ENCODE assay signal across 15 cellular contexts in the genomic region with DNA sequence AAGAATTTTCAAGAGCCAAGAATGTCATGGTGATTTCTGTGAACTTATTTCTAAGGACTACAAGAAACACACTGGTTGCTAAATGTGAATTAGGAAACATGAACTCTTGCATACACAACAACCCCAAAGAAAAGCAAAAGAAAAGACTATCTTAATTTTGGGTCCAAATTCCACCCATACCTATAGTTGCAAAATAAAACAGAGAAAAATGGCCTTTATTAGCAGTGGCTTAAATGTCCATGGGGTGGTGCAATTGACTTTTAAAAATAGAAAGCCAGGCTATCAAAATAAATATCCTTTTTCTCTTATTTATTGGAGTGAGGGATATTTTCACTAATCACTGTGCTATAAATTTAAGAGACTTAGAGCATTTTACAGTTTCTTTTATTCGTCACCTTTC.
DNase-seq lines count a peak whose midpoint lies in the region; TF ChIP-seq lines count a peak whose summit lies in the region.
"Had no signal": no experiment of that assay in that cellular context is flagged by ENCODE, and none has a peak within 500 bp of the region (broad histone marks: within the 10 kb centered on the region; RNA-seq: fewer than 3 reads in every experiment).

No MANE protein-coding gene starts in this region.

- peaks cover 99% of the 10 kb centered on the region for H3K4me1 Mint-ChIP-seq in HFFc6 (ENCODE audit: low read depth)
- H3K4me1 Mint-ChIP-seq: CD8-positive, alpha-beta memory T cell had no signal

- 93% methylated on average over 1 of the region's 1 CpG for WGBS in esophagus muscularis mucosa

- H3K36me3 ChIP-seq in BE2C: no peaks in the 10 kb centered on the region
- H3K36me3 ChIP-seq in brain microvascular endothelial cell (replicated peaks): no peaks in the 10 kb centered on the region
- no peaks in the 10 kb centered on the region for H3K36me3 ChIP-seq in iPS-18a (ENCODE audit: control insufficient read depth, low read depth, low read length)
- no peaks in the 10 kb centered on the region for H3K36me3 ChIP-seq in esophagus muscularis mucosa
- H3K36me3 ChIP-seq: neutrophil had no signal

- no peak for TF ChIP-seq EP300 in esophagus muscularis mucosa (IDR thresholded peaks at IDR 0.05)

- peak; percentile 36 for TF ChIP-seq CTCF in BE2C (IDR thresholded peaks at IDR 0.05; ENCODE audit: low read depth, low read length)
- TF ChIP-seq CTCF in HFFc6 (IDR thresholded peaks at IDR 0.05): peak; percentile 77
- TF ChIP-seq CTCF in brain microvascular endothelial cell (IDR thresholded peaks at IDR 0.05; ENCODE audit: low read depth, low read length, missing control alignments): peak; percentile 31
- no peak for TF ChIP-seq CTCF in esophagus muscularis mucosa (IDR thresholded peaks at IDR 0.05)

- peak overlapping the region; percentile 17 for H3K9ac ChIP-seq in iPS-18a (ENCODE audit: low read length)

- H3K4me1 ChIP-seq in BE2C (peaks cover 6% of the 10 kb centered on the region; the same call in 1 of the 2 replicates), iPS-18a (ENCODE audit: control insufficient read depth, low read depth, low read length) (peaks cover 12% of the 10 kb centered on the region), esophagus muscularis mucosa (no peaks in the 10 kb centered on the region)

- no peak overlapping the region for H3K27ac ChIP-seq in brain microvascular endothelial cell
- H3K27ac ChIP-seq in iPS-18a (ENCODE audit: low read length): no peak overlapping the region
- H3K27ac ChIP-seq in esophagus muscularis mucosa (replicated peaks in 1 of 4): no peak overlapping the region
- H3K27ac ChIP-seq: neutrophil, skin epidermis had no signal

- H3K9me3 ChIP-seq in BE2C (no peaks in the 10 kb centered on the region), iPS-18a (ENCODE audit: control insufficient read depth, low read depth, low read length) (no peaks in the 10 kb centered on the region), esophagus muscularis mucosa (no peaks in the 10 kb centered on the region)
- H3K9me3 ChIP-seq: neutrophil had no signal

- H3K27me3 Mint-ChIP-seq in HFFc6 (ENCODE audit: insufficient read depth): no peaks in the 10 kb centered on the region

- 0 out of 2 replicates have a peak, but pooled peaks cover 2% of the 10 kb centered on the region for H3K36me3 Mint-ChIP-seq in HFFc6 (ENCODE audit: low read depth)
- H3K36me3 Mint-ChIP-seq: CD8-positive, alpha-beta memory T cell had no signal

- DNase-seq in BE2C (no peak), HFFc6 (peak; percentile 19), brain microvascular endothelial cell (no peak), epidermal melanocyte (ENCODE audit: insufficient read length, low spot score) (no peak), CD1c-positive myeloid dendritic cell (ENCODE audit: extremely low spot score) (no peak), esophagus muscularis mucosa (ENCODE audit: extremely low spot score) (no peak), NOMO-1 (lab: John Stamatoyannopoulos, UW; ENCODE audit: unreplicated experiment in 2 of 2) (no peak)
- DNase-seq: activated effector memory CD4-positive, alpha-beta T cell treated with anti-CD3 and anti-CD28 coated beads, Interleukin-2, amount 50 U/mL, for 16 hours; CD8-positive, alpha-beta memory T cell; mesendoderm; NCI-H187; SHP77 treated with DMSO at 0.1 percent for 48 hours had no signal

- no peak overlapping the region for H3K4me3 Mint-ChIP-seq in HFFc6
- H3K4me3 Mint-ChIP-seq: CD8-positive, alpha-beta memory T cell had no signal

- H3K4me3 ChIP-seq in BE2C (ENCODE audit: low read depth, low read length): no peak overlapping the region
- H3K4me3 ChIP-seq in brain microvascular endothelial cell (ENCODE audit: low read depth, low read length): no peak overlapping the region
- no peak overlapping the region for H3K4me3 ChIP-seq in iPS-18a (ENCODE audit: low read length)
- no peak overlapping the region for H3K4me3 ChIP-seq in esophagus muscularis mucosa
- H3K4me3 ChIP-seq: skin epidermis had no signal

- no peak overlapping the region for H3K27ac Mint-ChIP-seq in HFFc6
- H3K27ac Mint-ChIP-seq: CD8-positive, alpha-beta memory T cell had no signal

- in situ Hi-C loops in brain microvascular endothelial cell (cut with HindIII; ENCODE audit: low pct_ligation_motif_present, low sequenced_read_pairs): no loop called here

- intact Hi-C loops in esophagus muscularis mucosa (cut with DNase I): no loop called here

- H3K27me3 ChIP-seq in BE2C (no peaks in the 10 kb centered on the region), brain microvascular endothelial cell (replicated peaks) (no peaks in the 10 kb centered on the region), iPS-18a (ENCODE audit: control insufficient read depth, insufficient read depth, low read length) (no peaks in the 10 kb centered on the region), esophagus muscularis mucosa (no peaks in the 10 kb centered on the region)
- H3K27me3 ChIP-seq: neutrophil had no signal

- no peaks in the 10 kb centered on the region for H3K9me3 Mint-ChIP-seq in HFFc6
- H3K9me3 Mint-ChIP-seq: CD8-positive, alpha-beta memory T cell had no signal

- no peak for TF ChIP-seq POLR2A in esophagus muscularis mucosa (IDR thresholded peaks at IDR 0.05; ENCODE audit: low read depth)

Comparison
In these comparisons a context has a peak if more than half of its experiments do, and no peak if none do; other contexts are left out.
1. CTCF ChIP-seq: peak in BE2C (single experiment), HFFc6 (single experiment) and brain microvascular endothelial cell (single experiment); none in esophagus muscularis mucosa (0 of 3).